25 cellular contexts compared by ENCODE assay signal in the genomic region with DNA sequence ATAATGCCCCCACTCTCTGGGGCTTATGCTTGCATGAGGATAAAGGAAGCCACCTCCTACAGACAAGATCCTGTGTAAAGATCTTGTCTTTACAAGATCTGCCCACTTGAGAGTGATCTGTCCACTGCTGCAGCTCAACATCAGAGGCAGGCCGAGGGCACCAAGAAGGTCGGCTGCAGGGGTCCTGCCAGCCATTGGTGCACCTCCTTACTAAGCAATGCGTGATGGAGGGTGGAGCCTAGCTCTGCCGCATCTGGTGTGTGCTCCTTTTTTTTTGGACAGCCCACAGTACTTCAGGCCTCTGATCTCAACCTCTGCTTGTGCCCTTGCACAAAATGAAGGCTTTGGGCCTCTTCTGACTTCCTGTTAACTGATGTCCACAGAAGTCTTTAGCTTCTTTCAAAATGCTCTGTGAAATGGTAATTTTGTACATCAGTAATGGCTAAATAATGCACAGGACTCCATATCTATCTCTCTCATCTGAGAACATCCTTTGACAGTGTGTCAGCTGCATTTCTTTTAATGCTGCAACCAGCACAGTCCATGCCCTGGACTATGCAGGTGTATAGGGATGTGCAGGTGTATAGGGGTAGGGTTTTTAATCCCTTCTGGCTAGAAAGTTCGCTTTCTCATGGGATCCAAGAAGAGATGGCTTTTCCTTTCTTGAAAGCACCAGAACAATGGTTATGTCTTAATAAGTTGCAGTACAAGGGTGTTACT.
"Had no signal": no experiment of that assay in that cellular context is flagged by ENCODE, and none has a peak within 500 bp of the region (broad histone marks: within the 10 kb centered on the region; RNA-seq: fewer than 3 reads in every experiment).

No MANE protein-coding gene starts in this region.

- H3K27me3 ChIP-seq: colonic mucosa, heart right ventricle, neutrophil, pancreas, right atrium auricular region, sigmoid colon, tibial nerve, vagina had no signal

- H3K36me3 ChIP-seq: colonic mucosa, heart right ventricle, neutrophil, pancreas, right atrium auricular region, sigmoid colon, thoracic aorta, tibial nerve, vagina had no signal

- H3K9me3 ChIP-seq: colonic mucosa, neutrophil, pancreas, sigmoid colon, thoracic aorta, vagina had no signal

- H3K27me3 Mint-ChIP-seq: dendritic cell treated with granulocyte-macrophage colony-stimulating factor and Interleukin-4, amounts not matched to agents 40 ng/mL and 50 ng/mL, for 4 days had no signal

- H3K4me3 ChIP-seq: colonic mucosa, heart right ventricle, lung, pancreas, right atrium auricular region, sigmoid colon, thoracic aorta, tibial nerve, vagina had no signal

- H3K4me3 Mint-ChIP-seq: dendritic cell treated with granulocyte-macrophage colony-stimulating factor and Interleukin-4, amounts not matched to agents 40 ng/mL and 50 ng/mL, for 4 days; endodermal cell; memory B cell; natural killer cell; stimulated activated naive B cell treated with anti-CD40 and anti-IgM and Interleukin-4, amounts not matched to agents 10 μg/mL and 1 μg/mL and 100 μg/mL, for 72 hours; stimulated activated naive CD8-positive, alpha-beta T cell treated with anti-CD3 and anti-CD28 coated beads, Interleukin-15, Interleukin-2, amounts not matched to agents 100 ng/mL and 50 ng/mL, for 24 hours had no signal

- DNase-seq: colonic mucosa; effector CD8-positive, alpha-beta T cell; endodermal cell; foreskin keratinocyte; glutamatergic neuron; heart right ventricle; hippocampal formation; islet precursor cell; natural killer cell; pancreas; sigmoid colon; stimulated activated CD4-positive, alpha-beta T cell treated with anti-CD3 and anti-CD28 coated beads, Interleukin-2, amount 100 ng/mL, for 24 hours; stimulated activated CD4-positive, alpha-beta T cell treated with anti-CD3 and anti-CD28 coated beads, Interleukin-4, amount 100 ng/mL, for 24 hours; stimulated activated naive B cell treated with anti-CD40 and anti-IgM and Interleukin-4, amounts not matched to agents 10 μg/mL and 1 μg/mL and 100 μg/mL, for 72 hours had no signal

- H3K36me3 Mint-ChIP-seq: memory B cell; natural killer cell; stimulated activated naive B cell treated with anti-CD40 and anti-IgM and Interleukin-4, amounts not matched to agents 10 μg/mL and 1 μg/mL and 100 μg/mL, for 72 hours had no signal

- ATAC-seq: esophagus mucosa; foreskin keratinocyte; heart right ventricle; natural killer cell; pancreas; stimulated activated naive B cell treated with anti-CD40 and anti-IgM and Interleukin-4, amounts not matched to agents 10 μg/mL and 1 μg/mL and 100 μg/mL, for 72 hours had no signal

- H3K27ac Mint-ChIP-seq: dendritic cell treated with granulocyte-macrophage colony-stimulating factor and Interleukin-4, amounts not matched to agents 40 ng/mL and 50 ng/mL, for 4 days; endodermal cell; memory B cell; natural killer cell; stimulated activated naive B cell treated with anti-CD40 and anti-IgM and Interleukin-4, amounts not matched to agents 10 μg/mL and 1 μg/mL and 100 μg/mL, for 72 hours; stimulated activated naive CD8-positive, alpha-beta T cell treated with anti-CD3 and anti-CD28 coated beads, Interleukin-15, Interleukin-2, amounts not matched to agents 100 ng/mL and 50 ng/mL, for 24 hours had no signal

- H3K9me3 Mint-ChIP-seq: dendritic cell treated with granulocyte-macrophage colony-stimulating factor and Interleukin-4, amounts not matched to agents 40 ng/mL and 50 ng/mL, for 4 days; endodermal cell; natural killer cell; stimulated activated naive B cell treated with anti-CD40 and anti-IgM and Interleukin-4, amounts not matched to agents 10 μg/mL and 1 μg/mL and 100 μg/mL, for 72 hours; stimulated activated naive CD8-positive, alpha-beta T cell treated with anti-CD3 and anti-CD28 coated beads, Interleukin-15, Interleukin-2, amounts not matched to agents 100 ng/mL and 50 ng/mL, for 24 hours had no signal

- H3K27ac ChIP-seq: colonic mucosa, epithelial cell of prostate, foreskin keratinocyte, heart right ventricle, neutrophil, pancreas, right atrium auricular region, sigmoid colon, thoracic aorta, tibial nerve, vagina had no signal

- H3K4me1 ChIP-seq: colonic mucosa, foreskin keratinocyte, pancreas, sigmoid colon, tibial nerve, vagina had no signal

- H3K4me1 Mint-ChIP-seq: endodermal cell; memory B cell; stimulated activated naive B cell treated with anti-CD40 and anti-IgM and Interleukin-4, amounts not matched to agents 10 μg/mL and 1 μg/mL and 100 μg/mL, for 72 hours had no signal
